In genomic region chr7:2355079-2356008, GRCh38 we compare ENCODE assay signal across 8 cellular contexts. TPM values are rescaled to one million over a fixed set of nuclear protein-coding genes. Genes with fewer than 3 reads are reported as not detected.
DNase-seq lines count a peak whose midpoint lies in the region; ATAC-seq, FAIRE-seq and TF ChIP-seq lines count a peak whose summit lies in the region.

No MANE protein-coding gene starts in this region.

- peaks cover 25% of the 10 kb centered on the region for H3K4me1 Mint-ChIP-seq in Calu3 (ENCODE audit: low read depth, unreplicated experiment)

- WGBS in body of pancreas, 2 donors: 1% methylated on average over 20 to 66 of the region's 77 CpGs
- 4% methylated on average over 9 of the region's 77 CpGs for WGBS in right lobe of liver (ENCODE audit: insufficient coverage, low coverage, low lambda C conversion rate, missing lambda C conversion rate)

- no peaks in the 10 kb centered on the region for H3K9me3 ChIP-seq in HCT116 (ENCODE audit: control insufficient read depth in 1 of 2, insufficient read depth in 1 of 2, low read depth in 1 of 2, low read length in 2 of 2)
- H3K9me3 ChIP-seq in body of pancreas: no peaks in the 10 kb centered on the region
- no peaks in the 10 kb centered on the region for H3K9me3 ChIP-seq in right lobe of liver
- no peaks in the 10 kb centered on the region for H3K9me3 ChIP-seq in subcutaneous abdominal adipose tissue (ENCODE audit: control insufficient read depth in 5 of 5, low read length in 5 of 5)

- H3K4me2 ChIP-seq in HCT116 (ENCODE audit: low read length): peak overlapping the region; percentile 90

- no peak for FAIRE-seq in GM19239 (lab: Jason Lieb, UNC)

- DNase-seq in Calu3: peak; percentile 32
- no peak for DNase-seq in HCT116 (ENCODE audit: low read depth, low spot score)
- DNase-seq in OCI-M1 (lab: John Stamatoyannopoulos, UW): peak; percentile 7
- no peak for DNase-seq in body of pancreas
- peak in 2 of 3 donors; percentile 39 to 60 for DNase-seq in right lobe of liver
- no peak for DNase-seq in GM19239 (ENCODE audit: insufficient read length, low spot score)
- no peak for DNase-seq in epidermal melanocyte (ENCODE audit: insufficient read length, low spot score)

- TF ChIP-seq POLR2A in HCT116 (IDR thresholded peaks at IDR 0.05; ENCODE audit: borderline replicate concordance, extremely low read depth, insufficient read depth, insufficient read length) (no peak), body of pancreas (IDR thresholded peaks at IDR 0.05) (no peak), right lobe of liver (IDR thresholded peaks at IDR 0.05) (no peak)

- no peak overlapping the region for H2AFZ ChIP-seq in HCT116 (ENCODE audit: low read depth, low read length, poor library complexity, severe bottlenecking)

- peaks cover 16 to 39% of the 10 kb centered on the region in 2 experiments for H3K36me3 ChIP-seq in HCT116 (ENCODE audit: control insufficient read depth in 1 of 2, insufficient read depth in 2 of 2, low read length in 2 of 2)
- no peaks in the 10 kb centered on the region for H3K36me3 ChIP-seq in body of pancreas (replicated peaks in 1 of 2; ENCODE audit: insufficient read depth in 1 of 2, low read depth in 2 of 2)
- peaks cover 0 to 6% (median under 1%) of the 10 kb centered on the region in 4 donors for H3K36me3 ChIP-seq in right lobe of liver
- H3K36me3 ChIP-seq in subcutaneous abdominal adipose tissue (ENCODE audit: control insufficient read depth in 5 of 5, insufficient read depth in 5 of 5, low read length in 5 of 5): peaks cover 0 to 11% (median 3%) of the 10 kb centered on the region in 5 donors

- RAD21 ChIA-PET in HCT116 (lab: Charles Lee; ENCODE audit: low non-redundant PET in 1 of 2, low total read pairs in 2 of 2, uncharacterized antibody in 2 of 2, unreplicated experiment in 2 of 2): no interaction called here

- H4K20me1 ChIP-seq in HCT116 (ENCODE audit: insufficient read depth): peaks cover 45% of the 10 kb centered on the region; the same call in 1 of the 2 replicates

- peaks cover 6 to 33% of the 10 kb centered on the region in 2 experiments for H3K4me1 ChIP-seq in HCT116 (ENCODE audit: control insufficient read depth in 1 of 2, insufficient read depth in 2 of 2, low read length in 2 of 2)
- H3K4me1 ChIP-seq in body of pancreas: peaks cover 53% of the 10 kb centered on the region
- peaks cover 0 to 28% (median 4%) of the 10 kb centered on the region in 4 donors for H3K4me1 ChIP-seq in right lobe of liver
- H3K4me1 ChIP-seq in subcutaneous abdominal adipose tissue (ENCODE audit: control insufficient read depth in 5 of 5, insufficient read depth in 5 of 5, low read length in 5 of 5): peaks cover 2 to 53% (median 44%) of the 10 kb centered on the region in 5 donors

- BruUV-seq in Calu3 (replicated peaks; lab: Mats Ljungman, UMichigan) (no TSS peak), HCT116 (replicated peaks; lab: Mats Ljungman, UMichigan) (TSS peak; percentile 60)

- intact Hi-C loops in Calu3 (cut with micrococcal nuclease; ENCODE audit: unreplicated experiment): no loop called here
- intact Hi-C loops in HCT116 (cut with micrococcal nuclease): loop anchor here (2.0 kb wide), 1 partner anchor 41 kb away; the partner anchor contains the start of gene SNX8
- intact Hi-C loops in body of pancreas (cut with DNase I): no loop called here
- intact Hi-C loops in right lobe of liver (cut with DNase I): loop anchor here in 1 of 2 donors (10.0 kb wide), 1 partner anchor 111 kb away; the partner anchor contains the start of genes MRM2 and NUDT1

- peaks cover 79% of the 10 kb centered on the region for H3K36me3 Mint-ChIP-seq in Calu3 (ENCODE audit: insufficient read depth, unreplicated experiment)

- H3K4me3 Mint-ChIP-seq in Calu3 (ENCODE audit: low read depth, unreplicated experiment): peak overlapping the region; percentile 98

- H3K4me3 ChIP-seq in HCT116 (replicated peaks in 1 of 2; ENCODE audit: low read depth in 1 of 2, low read length in 2 of 2) (peak overlapping the region; percentile 98 to 99), body of pancreas (peak overlapping the region; percentile 82 to 99), right lobe of liver (peak overlapping the region; percentile 95 to 99 (median 97)), subcutaneous abdominal adipose tissue (ENCODE audit: low read depth in 1 of 5, low read length in 5 of 5) (peak overlapping the region; percentile 75 to 91 (median 87))

- peak; percentile 20 for ATAC-seq in HCT116
- no peak for ATAC-seq in body of pancreas
- no peak for ATAC-seq in right lobe of liver

- POLR2A ChIA-PET in HCT116 (lab: Charles Lee): no interaction called here

- H3K79me2 ChIP-seq in HCT116 (ENCODE audit: insufficient read depth, low read length): peaks cover 60% of the 10 kb centered on the region

- H3K27me3 Mint-ChIP-seq in Calu3 (ENCODE audit: unreplicated experiment): no peaks in the 10 kb centered on the region

- no peak for TF ChIP-seq RAD21 in HCT116 (IDR thresholded peaks at IDR 0.05; ENCODE audit: low read depth)

- no peaks in the 10 kb centered on the region for H3K27me3 ChIP-seq in HCT116 (ENCODE audit: insufficient read depth, low read length)
- no peaks in the 10 kb centered on the region for H3K27me3 ChIP-seq in body of pancreas
- H3K27me3 ChIP-seq in right lobe of liver: no peaks in the 10 kb centered on the region
- no peaks in the 10 kb centered on the region for H3K27me3 ChIP-seq in subcutaneous abdominal adipose tissue (ENCODE audit: control insufficient read depth in 5 of 5, insufficient read depth in 4 of 5, low read length in 5 of 5)

- H3K27ac ChIP-seq in HCT116 (ENCODE audit: low read depth, low read length) (peak overlapping the region; percentile 78), body of pancreas (peak overlapping the region; percentile 93 to 99 (median 97)), right lobe of liver (peak overlapping the region in 2 of 3 donors; percentile 66 to 100), subcutaneous abdominal adipose tissue (ENCODE audit: low read depth, low read length) (peak overlapping the region; percentile 41)

- TF ChIP-seq CTCF in Calu3 (IDR thresholded peaks at IDR 0.05; ENCODE audit: unreplicated experiment) (no peak), HCT116 (IDR thresholded peaks at IDR 0.05 in 2 of 3, conservative IDR thresholded peaks at IDR 0.05 in 1 of 3; ENCODE audit: borderline replicate concordance in 1 of 3, insufficient read depth in 1 of 3, low read depth in 2 of 3, low read length in 2 of 3) (no peak), body of pancreas (IDR thresholded peaks at IDR 0.05) (no peak), right lobe of liver (IDR thresholded peaks at IDR 0.05) (no peak)

- H3K27ac Mint-ChIP-seq in Calu3 (ENCODE audit: unreplicated experiment): peak overlapping the region; percentile 100

- CTCF ChIA-PET in Calu3 (lab: Charles Lee): interaction anchor here (0.6 to 1.4 kb wide), 5 partner anchors 11 to 196 kb away, joined by 3 to 7 read pairs (median 5); partner anchors contain the start of genes MRM2 and NUDT1
- CTCF ChIA-PET in HCT116 (lab: Charles Lee): no interaction called here

- H3K9ac ChIP-seq in HCT116 (ENCODE audit: low read length) (peak overlapping the region; percentile 97), subcutaneous abdominal adipose tissue (ENCODE audit: low read length in 5 of 5) (peak overlapping the region; percentile 57 to 99 (median 98))

- H3K9me2 ChIP-seq in HCT116 (ENCODE audit: insufficient read depth): no peaks in the 10 kb centered on the region

- no peaks in the 10 kb centered on the region for H3K9me3 Mint-ChIP-seq in Calu3 (ENCODE audit: low read depth, unreplicated experiment)

TF ChIP-seq in HCT116, 20 proteins besides CTCF, POLR2A, EP300 and RAD21:
- TF ChIP-seq POLR2AphosphoS5 (IDR thresholded peaks at IDR 0.05; ENCODE audit: low read depth, low read length) (0 out of 2 replicates have a peak, but pooled peaks have one; percentile 16), ZFX (IDR thresholded peaks at IDR 0.05) (peak; percentile 94; the same call in 1 of the 2 replicates), TCF7L2 (IDR thresholded peaks at IDR 0.05; ENCODE audit: borderline replicate concordance, extremely low read depth, insufficient read depth, insufficient read length) (no peak)

RNA-seq across cellular contexts. Expression of gene EIF3B, which starts 0.7 kb away (rescaled TPM):
- total RNA-seq in Calu3 (2022): 333 and 347 TPM in 2 replicates
- total RNA-seq in HCT116 (2021; ENCODE audit: unreplicated experiment): 324 TPM
- polyA plus RNA-seq in HCT116 (2012): 184 and 204 TPM in 2 replicates
- 100 to 1,000 TPM in 1 of 2 donors, 10 to 100 TPM in 1; 87.2 to 232 TPM for total RNA-seq in body of pancreas
- total RNA-seq in right lobe of liver: 10 to 100 TPM; 61.6 to 93.3 (median 68.3) TPM

RNA-seq across cellular contexts. Expression of gene SNX8, which starts 41.1 kb away (rescaled TPM):
- total RNA-seq in Calu3 (2022) (57.0 and 70.3 TPM in 2 replicates), HCT116 (2021; ENCODE audit: unreplicated experiment) (41.7 TPM), body of pancreas (1 to 10 TPM; 5.3 to 6.2 TPM), right lobe of liver (10 to 100 TPM in 5 of 6 experiments, 1 to 10 TPM in 1; 9.1 to 26.2 (median 13.0) TPM)
- 45.3 and 48.3 TPM in 2 replicates for polyA plus RNA-seq in HCT116 (2012)

RNA-seq across cellular contexts. Expression of gene CHST12, which starts 48.1 kb away (rescaled TPM):
- 19.9 and 21.2 TPM in 2 replicates for total RNA-seq in Calu3 (2022)
- 14.2 TPM for total RNA-seq in HCT116 (2021; ENCODE audit: unreplicated experiment)
- polyA plus RNA-seq in HCT116 (2012): 9.5 and 9.9 TPM in 2 replicates
- 10 to 100 TPM in 1 of 2 donors, 1 to 10 TPM in 1; 4.7 to 11.2 TPM for total RNA-seq in body of pancreas
- total RNA-seq in right lobe of liver: 1 to 10 TPM; 3.0 to 7.9 (median 5.7) TPM

Comparison
In these comparisons a context has a peak if more than half of its experiments do, and no peak if none do; other contexts are left out.
1. DNase-seq: peak in Calu3 (single experiment), OCI-M1 (single experiment) and right lobe of liver (2 of 3); none in HCT116 (single experiment), body of pancreas (0 of 4), GM19239 (single experiment) and epidermal melanocyte (single experiment).
2. H3K27ac ChIP-seq: peak in every context shown above with its lines; median percentile 97 in body of pancreas; 83 in right lobe of liver; 78 in HCT116; 41 in subcutaneous abdominal adipose tissue.
3. Peak in every context shown above with its lines, with median percentiles within 50 percentile points of each other: H3K4me3 ChIP-seq.